In the genomic region with DNA sequence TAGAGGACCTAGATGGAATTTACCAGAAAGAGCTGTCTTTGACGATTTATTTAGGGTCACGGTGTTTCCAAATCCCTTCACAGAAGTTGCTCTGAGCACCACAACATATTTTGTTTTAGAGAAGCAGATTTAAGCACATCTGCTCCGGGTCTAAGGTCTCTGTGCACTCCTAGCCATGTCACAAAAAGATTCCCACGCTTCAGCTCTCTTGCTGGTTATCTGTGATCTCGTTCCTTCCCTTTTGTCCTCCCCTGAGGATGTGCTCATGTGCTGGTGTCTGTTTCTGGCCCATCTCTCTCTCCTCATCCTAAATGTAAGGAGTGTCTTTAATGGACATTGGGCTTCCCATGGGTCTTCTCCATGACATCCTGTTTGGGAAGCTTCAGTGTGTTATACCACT, we compare ENCODE assay signal across 1 cellular context.
TF ChIP-seq lines count a peak whose summit lies in the region.

No MANE protein-coding gene starts in this region.

TF ChIP-seq in WTC11, 78 proteins besides CTCF, POLR2A, EP300 and RAD21 (continued from another document):
- TF ChIP-seq, protein P1, sequence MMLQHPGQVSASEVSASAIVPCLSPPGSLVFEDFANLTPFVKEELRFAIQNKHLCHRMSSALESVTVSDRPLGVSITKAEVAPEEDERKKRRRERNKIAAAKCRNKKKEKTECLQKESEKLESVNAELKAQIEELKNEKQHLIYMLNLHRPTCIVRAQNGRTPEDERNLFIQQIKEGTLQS (CRISPR knock-in tag; conservative IDR thresholded peaks at IDR 0.05): no peak
- TF ChIP-seq SOX15 (CRISPR knock-in tag; IDR thresholded peaks at IDR 0.05) (no peak), GABPB1 (CRISPR knock-in tag; IDR thresholded peaks at IDR 0.05) (no peak)
- TF ChIP-seq, protein P2, sequence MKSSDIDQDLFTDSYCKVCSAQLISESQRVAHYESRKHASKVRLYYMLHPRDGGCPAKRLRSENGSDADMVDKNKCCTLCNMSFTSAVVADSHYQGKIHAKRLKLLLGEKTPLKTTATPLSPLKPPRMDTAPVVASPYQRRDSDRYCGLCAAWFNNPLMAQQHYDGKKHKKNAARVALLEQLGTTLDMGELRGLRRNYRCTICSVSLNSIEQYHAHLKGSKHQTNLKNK (CRISPR knock-in tag; IDR thresholded peaks at IDR 0.05): no peak
